In genomic region chr5:77777281-77777892, GRCh38 we compare ENCODE assay signal across 11 cellular contexts.
DNase-seq lines count a peak whose midpoint lies in the region; ATAC-seq lines count a peak whose summit lies in the region.
"Had no signal": no experiment of that assay in that cellular context is flagged by ENCODE, and none has a peak within 500 bp of the region (broad histone marks: within the 10 kb centered on the region; RNA-seq: fewer than 3 reads in every experiment).

No MANE protein-coding gene starts in this region.

- no peak overlapping the region for H3K27ac Mint-ChIP-seq in activated naive CD4-positive, alpha-beta T cell treated with anti-CD3 and anti-CD28 coated beads, Interleukin-2, amount 10 ng/mL, durations not matched to agents 7 days and 5 days
- peak overlapping the region; percentile 6 for H3K27ac Mint-ChIP-seq in stimulated activated memory B cell treated with anti-CD40 and anti-IgM and Interleukin-4, amounts not matched to agents 10 μg/mL and 1 μg/mL and 100 μg/mL, for 72 hours

- DNase-seq in activated naive CD4-positive, alpha-beta T cell treated with anti-CD3 and anti-CD28 coated beads, Interleukin-2, amount 10 ng/mL, durations not matched to agents 7 days and 5 days, result no peak
- no peak for DNase-seq in activated naive CD4-positive, alpha-beta T cell (lab: John Stamatoyannopoulos, UW)
- DNase-seq in SW480 (ENCODE audit: low spot score), result peak; percentile 42
- peak; percentile 17 for DNase-seq in glomerular visceral epithelial cell (ENCODE audit: extremely low spot score)
- no peak for DNase-seq in NCI-H510A (lab: John Stamatoyannopoulos, UW)
- DNase-seq: EL, NCI-H2029, T-helper 9 cell had no signal

- peaks cover 9% of the 10 kb centered on the region for H3K27me3 Mint-ChIP-seq in activated naive CD4-positive, alpha-beta T cell treated with anti-CD3 and anti-CD28 coated beads, Interleukin-2, amount 10 ng/mL, durations not matched to agents 7 days and 5 days
- no peaks in the 10 kb centered on the region for H3K27me3 Mint-ChIP-seq in stimulated activated memory B cell treated with anti-CD40 and anti-IgM and Interleukin-4, amounts not matched to agents 10 μg/mL and 1 μg/mL and 100 μg/mL, for 72 hours

- no peak for ATAC-seq in stimulated activated memory B cell treated with anti-CD40 and anti-IgM and Interleukin-4, amounts not matched to agents 10 μg/mL and 1 μg/mL and 100 μg/mL, for 72 hours
- ATAC-seq in GM19467 (IDR thresholded peaks at IDR 0.05; ENCODE audit: unreplicated experiment) (no peak), HG03432 (IDR thresholded peaks at IDR 0.05; ENCODE audit: unreplicated experiment) (no peak)

- CTCF ChIA-PET in activated naive CD4-positive, alpha-beta T cell treated with anti-CD3 and anti-CD28 coated beads, Interleukin-2, amount 10 ng/mL, durations not matched to agents 7 days and 5 days (lab: Charles Lee), result interaction anchor here (0.6 kb wide), 1 partner anchor 68 kb away, joined by 3 read pairs; no protein-coding TSS in a partner anchor

- H3K9me3 Mint-ChIP-seq in activated naive CD4-positive, alpha-beta T cell treated with anti-CD3 and anti-CD28 coated beads, Interleukin-2, amount 10 ng/mL, durations not matched to agents 7 days and 5 days, result no peaks in the 10 kb centered on the region
- H3K9me3 Mint-ChIP-seq in stimulated activated memory B cell treated with anti-CD40 and anti-IgM and Interleukin-4, amounts not matched to agents 10 μg/mL and 1 μg/mL and 100 μg/mL, for 72 hours, result no peaks in the 10 kb centered on the region

- H3K4me1 Mint-ChIP-seq in activated naive CD4-positive, alpha-beta T cell treated with anti-CD3 and anti-CD28 coated beads, Interleukin-2, amount 10 ng/mL, durations not matched to agents 7 days and 5 days, result peaks cover 39% of the 10 kb centered on the region
- peaks cover 21% of the 10 kb centered on the region for H3K4me1 Mint-ChIP-seq in stimulated activated memory B cell treated with anti-CD40 and anti-IgM and Interleukin-4, amounts not matched to agents 10 μg/mL and 1 μg/mL and 100 μg/mL, for 72 hours

- peaks cover 13% of the 10 kb centered on the region for H3K36me3 Mint-ChIP-seq in activated naive CD4-positive, alpha-beta T cell treated with anti-CD3 and anti-CD28 coated beads, Interleukin-2, amount 10 ng/mL, durations not matched to agents 7 days and 5 days
- peaks cover 5% of the 10 kb centered on the region for H3K36me3 Mint-ChIP-seq in stimulated activated memory B cell treated with anti-CD40 and anti-IgM and Interleukin-4, amounts not matched to agents 10 μg/mL and 1 μg/mL and 100 μg/mL, for 72 hours

- peak overlapping the region; percentile 19 for H3K4me3 Mint-ChIP-seq in activated naive CD4-positive, alpha-beta T cell treated with anti-CD3 and anti-CD28 coated beads, Interleukin-2, amount 10 ng/mL, durations not matched to agents 7 days and 5 days
- H3K4me3 Mint-ChIP-seq in stimulated activated memory B cell treated with anti-CD40 and anti-IgM and Interleukin-4, amounts not matched to agents 10 μg/mL and 1 μg/mL and 100 μg/mL, for 72 hours, result peak overlapping the region; percentile 42

Comparison
In these comparisons a context has a peak if more than half of its experiments do, and no peak if none do; other contexts are left out.
1. DNase-seq: peak in SW480 (single experiment) and glomerular visceral epithelial cell (single experiment); none in activated naive CD4-positive, alpha-beta T cell treated with anti-CD3 and anti-CD28 coated beads, Interleukin-2, amount 10 ng/mL, durations not matched to agents 7 days and 5 days (single experiment), activated naive CD4-positive, alpha-beta T cell (0 of 4) and NCI-H510A (single experiment).